ENCODE assay signal across 29 cellular contexts in genomic region chr14:55942826-55943225, GRCh38.
"Had no signal": no experiment of that assay in that cellular context is flagged by ENCODE, and none has a peak within 500 bp of the region (broad histone marks: within the 10 kb centered on the region; RNA-seq: fewer than 3 reads in every experiment).

No MANE protein-coding gene starts in this region.

- H3K27ac ChIP-seq: ascending aorta, breast epithelium, cardiac muscle cell, colonic mucosa had no signal

- H3K27ac Mint-ChIP-seq: activated CD4-positive, alpha-beta memory T cell treated with anti-CD3 and anti-CD28 coated beads, Interleukin-2, amount 10 ng/mL, durations not matched to agents 7 days and 5 days; activated CD4-positive, alpha-beta T cell treated with anti-CD3 and anti-CD28 coated beads, Interleukin-2, amount 10 ng/mL, durations not matched to agents 7 days and 5 days; activated naive CD4-positive, alpha-beta T cell treated with anti-CD3 and anti-CD28 coated beads, Interleukin-2, amount 10 ng/mL, durations not matched to agents 7 days and 5 days; activated naive CD4-positive, alpha-beta T cell treated with anti-CD3 and anti-CD28 coated beads, Interleukin-2, amount 50 U/mL, for 72 hours; activated naive CD8-positive, alpha-beta T cell treated with anti-CD3 and anti-CD28 coated beads, Interleukin-2, amount 10 ng/mL, durations not matched to agents 7 days and 5 days; activated T-cell treated with anti-CD3 and anti-CD28 coated beads, Interleukin-2, amount 50 U/mL, for 24 hours; activated T-cell treated with anti-CD3 and anti-CD28 coated beads, Interleukin-2, amount 50 U/mL, for 72 hours; T-helper 17 cell; T-helper 2 cell treated with Interferon-gamma antibody and Interleukin-4, amounts not matched to agents 5 μg/mL and 100 μg/mL, for 36 hours had no signal

- H3K4me1 ChIP-seq: breast epithelium, colonic mucosa had no signal

- H3K27me3 ChIP-seq: ascending aorta, breast epithelium, cardiac muscle cell, colonic mucosa had no signal

- H3K36me3 Mint-ChIP-seq: activated naive CD4-positive, alpha-beta T cell treated with anti-CD3 and anti-CD28 coated beads, Interleukin-2, amount 10 ng/mL, durations not matched to agents 7 days and 5 days; activated naive CD4-positive, alpha-beta T cell treated with anti-CD3 and anti-CD28 coated beads, Interleukin-2, amount 50 U/mL, for 72 hours; activated naive CD8-positive, alpha-beta T cell treated with anti-CD3 and anti-CD28 coated beads, Interleukin-2, amount 10 ng/mL, durations not matched to agents 7 days and 5 days; brain had no signal

- FAIRE-seq: frontal cortex had no signal

- H3K9me3 Mint-ChIP-seq: activated CD4-positive, alpha-beta memory T cell treated with anti-CD3 and anti-CD28 coated beads, Interleukin-2, amount 10 ng/mL, durations not matched to agents 7 days and 5 days; activated CD4-positive, alpha-beta T cell treated with anti-CD3 and anti-CD28 coated beads, Interleukin-2, amount 10 ng/mL, durations not matched to agents 7 days and 5 days; activated naive CD4-positive, alpha-beta T cell treated with anti-CD3 and anti-CD28 coated beads, Interleukin-2, amount 10 ng/mL, durations not matched to agents 7 days and 5 days; activated naive CD8-positive, alpha-beta T cell treated with anti-CD3 and anti-CD28 coated beads, Interleukin-2, amount 10 ng/mL, durations not matched to agents 7 days and 5 days; T-helper 2 cell treated with Interferon-gamma antibody and Interleukin-4, amounts not matched to agents 5 μg/mL and 100 μg/mL, for 36 hours had no signal

- H3K27me3 Mint-ChIP-seq: activated CD4-positive, alpha-beta T cell treated with anti-CD3 and anti-CD28 coated beads, Interleukin-2, amount 10 ng/mL, durations not matched to agents 7 days and 5 days; activated naive CD8-positive, alpha-beta T cell treated with anti-CD3 and anti-CD28 coated beads, Interleukin-2, amount 10 ng/mL, durations not matched to agents 7 days and 5 days had no signal

- H3K4me3 ChIP-seq: ascending aorta, breast epithelium, cardiac muscle cell, colonic mucosa had no signal

- H3K4me1 Mint-ChIP-seq: activated CD4-positive, alpha-beta memory T cell treated with anti-CD3 and anti-CD28 coated beads, Interleukin-2, amount 10 ng/mL, durations not matched to agents 7 days and 5 days; activated CD4-positive, alpha-beta T cell treated with anti-CD3 and anti-CD28 coated beads, Interleukin-2, amount 10 ng/mL, durations not matched to agents 7 days and 5 days; activated naive CD4-positive, alpha-beta T cell treated with anti-CD3 and anti-CD28 coated beads, Interleukin-2, amount 10 ng/mL, durations not matched to agents 7 days and 5 days; activated naive CD8-positive, alpha-beta T cell treated with anti-CD3 and anti-CD28 coated beads, Interleukin-2, amount 10 ng/mL, durations not matched to agents 7 days and 5 days; T-helper 17 cell had no signal

- H3K4me3 Mint-ChIP-seq: activated CD4-positive, alpha-beta memory T cell treated with anti-CD3 and anti-CD28 coated beads, Interleukin-2, amount 10 ng/mL, durations not matched to agents 7 days and 5 days; activated CD4-positive, alpha-beta T cell treated with anti-CD3 and anti-CD28 coated beads, Interleukin-2, amount 10 ng/mL, durations not matched to agents 7 days and 5 days; activated naive CD4-positive, alpha-beta T cell treated with anti-CD3 and anti-CD28 coated beads, Interleukin-2, amount 10 ng/mL, durations not matched to agents 7 days and 5 days; activated naive CD8-positive, alpha-beta T cell treated with anti-CD3 and anti-CD28 coated beads, Interleukin-2, amount 10 ng/mL, durations not matched to agents 7 days and 5 days; activated T-cell treated with anti-CD3 and anti-CD28 coated beads, Interleukin-2, amount 50 U/mL, for 24 hours; activated T-cell treated with anti-CD3 and anti-CD28 coated beads, Interleukin-2, amount 50 U/mL, for 72 hours; T-helper 17 cell; T-helper 2 cell treated with Interferon-gamma antibody and Interleukin-4, amounts not matched to agents 5 μg/mL and 100 μg/mL, for 36 hours had no signal

- DNase-seq: activated CD4-positive, alpha-beta memory T cell treated with anti-CD3 and anti-CD28 coated beads, Interleukin-2, amount 10 ng/mL, durations not matched to agents 7 days and 5 days; activated CD4-positive, alpha-beta T cell treated with anti-CD3 and anti-CD28 coated beads for 1 hour; activated CD4-positive, alpha-beta T cell treated with anti-CD3 and anti-CD28 coated beads for 4 hours; activated CD4-positive, alpha-beta T cell treated with anti-CD3 and anti-CD28 coated beads, Interleukin-2, amount 10 ng/mL, durations not matched to agents 7 days and 5 days; activated CD4-positive, alpha-beta T cell treated with anti-CD3 and anti-CD28 coated beads, Interleukin-2, amount 50 U/mL, for 4 hours; activated CD8-positive, alpha-beta memory T cell treated with anti-CD3 and anti-CD28 coated beads, Interleukin-2, amount 50 U/mL, for 48 hours; activated gamma-delta T cell; activated naive CD4-positive, alpha-beta T cell; activated naive CD4-positive, alpha-beta T cell treated with anti-CD3 and anti-CD28 coated beads, Interleukin-2, amount 10 ng/mL, durations not matched to agents 7 days and 5 days; activated naive CD8-positive, alpha-beta T cell treated with anti-CD3 and anti-CD28 coated beads, Interleukin-2, amount 10 ng/mL, durations not matched to agents 7 days and 5 days; activated T-cell treated with anti-CD3 and anti-CD28 coated beads for 4 hours; activated T-cell treated with anti-CD3 and anti-CD28 coated beads, Interleukin-2, amount 50 U/mL, for 24 hours; activated T-cell treated with anti-CD3 and anti-CD28 coated beads, Interleukin-2, amount 50 U/mL, for 72 hours; central memory CD4-positive, alpha-beta T cell; cerebellar nuclear complex; effector CD8-positive, alpha-beta T cell; foreskin fibroblast; head of caudate nucleus; T-helper 17 cell; T1000 had no signal

- H3K9me3 ChIP-seq: ascending aorta, breast epithelium, colonic mucosa had no signal

- ATAC-seq: activated naive CD4-positive, alpha-beta T cell treated with anti-CD3 and anti-CD28 coated beads, Interleukin-2, amount 50 U/mL, for 72 hours; activated T-cell treated with anti-CD3 and anti-CD28 coated beads, Interleukin-2, amount 50 U/mL, for 72 hours; esophagus mucosa; T-helper 17 cell had no signal

- H3K36me3 ChIP-seq: ascending aorta, breast epithelium, cardiac muscle cell, colonic mucosa had no signal
